Comparison of ENCODE assay signal across 17 cellular contexts in genomic region chr2:108553181-108553919, GRCh38. TPM values are rescaled to one million over a fixed set of nuclear protein-coding genes. Genes with fewer than 3 reads are reported as not detected.
A peak's percentile ranks its signal among the peaks of the same experiment; 100 is the strongest.
DNase-seq lines count a peak whose midpoint lies in the region; ATAC-seq and TF ChIP-seq lines count a peak whose summit lies in the region.
"Had no signal": no experiment of that assay in that cellular context is flagged by ENCODE, and none has a peak within 500 bp of the region (broad histone marks: within the 10 kb centered on the region; RNA-seq: fewer than 3 reads in every experiment).

No MANE protein-coding gene starts in this region.

- peak; percentile 41 for ATAC-seq in left lung
- ATAC-seq in GM21825 (IDR thresholded peaks at IDR 0.05; ENCODE audit: unreplicated experiment) = no peak
- ATAC-seq: CD8-positive, alpha-beta T cell; mucosa of descending colon had no signal

- no peaks in the 10 kb centered on the region for H3K9me3 Mint-ChIP-seq in endodermal cell
- no peaks in the 10 kb centered on the region for H3K9me3 Mint-ChIP-seq in CD4-positive, alpha-beta memory T cell
- H3K9me3 Mint-ChIP-seq: activated CD4-positive, alpha-beta T cell treated with anti-CD3 and anti-CD28 coated beads, Interleukin-2, amount 10 ng/mL, durations not matched to agents 7 days and 5 days; activated T-cell treated with anti-CD3 and anti-CD28 coated beads, Interleukin-2, amount 50 U/mL, for 24 hours; CD8-positive, alpha-beta T cell; dendritic cell treated with granulocyte-macrophage colony-stimulating factor and Interleukin-4, amounts not matched to agents 40 ng/mL and 50 ng/mL, for 4 days; T-helper 2 cell treated with Interferon-gamma antibody and Interleukin-4, amounts not matched to agents 5 μg/mL and 100 μg/mL, for 36 hours had no signal

- H3F3A ChIP-seq in GM23248 (ENCODE audit: insufficient read depth) = no peaks in the 10 kb centered on the region

- H3K4me3 Mint-ChIP-seq in endodermal cell = no peak overlapping the region
- H3K4me3 Mint-ChIP-seq in CD4-positive, alpha-beta memory T cell = no peak overlapping the region
- H3K4me3 Mint-ChIP-seq: activated CD4-positive, alpha-beta T cell treated with anti-CD3 and anti-CD28 coated beads, Interleukin-2, amount 10 ng/mL, durations not matched to agents 7 days and 5 days; activated T-cell treated with anti-CD3 and anti-CD28 coated beads, Interleukin-2, amount 50 U/mL, for 24 hours; CD8-positive, alpha-beta T cell; dendritic cell treated with granulocyte-macrophage colony-stimulating factor and Interleukin-4, amounts not matched to agents 40 ng/mL and 50 ng/mL, for 4 days; T-helper 2 cell treated with Interferon-gamma antibody and Interleukin-4, amounts not matched to agents 5 μg/mL and 100 μg/mL, for 36 hours had no signal

- H3K27me3 ChIP-seq in GM23248 (replicated peaks; ENCODE audit: insufficient read depth) (no peaks in the 10 kb centered on the region), endodermal cell (ENCODE audit: control insufficient read depth, insufficient read depth, low read length, poor library complexity, severe bottlenecking) (no peaks in the 10 kb centered on the region), left lung (no peaks in the 10 kb centered on the region)
- H3K27me3 ChIP-seq in CD4-positive, alpha-beta memory T cell (ENCODE audit: insufficient read depth, low read length) = no peaks in the 10 kb centered on the region

- no peak for TF ChIP-seq CTCF in endodermal cell (conservative IDR thresholded peaks at IDR 0.05)
- TF ChIP-seq CTCF in left lung (IDR thresholded peaks at IDR 0.05) = no peak

- H3K9ac ChIP-seq in GM23248 = no peak overlapping the region
- H3K9ac ChIP-seq in endodermal cell (ENCODE audit: extremely low read depth, low read length, poor library complexity, severe bottlenecking) = no peak overlapping the region

- peak overlapping the region; percentile 11 for H3K27ac Mint-ChIP-seq in endodermal cell
- H3K27ac Mint-ChIP-seq in CD4-positive, alpha-beta memory T cell = no peak overlapping the region
- H3K27ac Mint-ChIP-seq: activated CD4-positive, alpha-beta T cell treated with anti-CD3 and anti-CD28 coated beads, Interleukin-2, amount 10 ng/mL, durations not matched to agents 7 days and 5 days; activated T-cell treated with anti-CD3 and anti-CD28 coated beads, Interleukin-2, amount 50 U/mL, for 24 hours; CD8-positive, alpha-beta T cell; dendritic cell treated with granulocyte-macrophage colony-stimulating factor and Interleukin-4, amounts not matched to agents 40 ng/mL and 50 ng/mL, for 4 days; T-helper 2 cell treated with Interferon-gamma antibody and Interleukin-4, amounts not matched to agents 5 μg/mL and 100 μg/mL, for 36 hours had no signal

- H3K9me3 ChIP-seq in GM23248 (ENCODE audit: low read depth) (no peaks in the 10 kb centered on the region), endodermal cell (ENCODE audit: control insufficient read depth, low read length) (no peaks in the 10 kb centered on the region), left lung (no peaks in the 10 kb centered on the region)
- H3K9me3 ChIP-seq in CD4-positive, alpha-beta memory T cell (ENCODE audit: control insufficient read depth in 1 of 2, low read length in 2 of 2) = no peaks in the 10 kb centered on the region
- H3K9me3 ChIP-seq: mucosa of descending colon had no signal

- 0 out of 2 replicates have a peak overlapping the region, but pooled peaks have one; percentile 6 for H3K4me3 ChIP-seq in GM23248
- no peak overlapping the region for H3K4me3 ChIP-seq in endodermal cell (ENCODE audit: low read length)
- no peak overlapping the region for H3K4me3 ChIP-seq in left lung
- H3K4me3 ChIP-seq in CD4-positive, alpha-beta memory T cell (ENCODE audit: low read length in 2 of 2) = no peak overlapping the region
- H3K4me3 ChIP-seq: mucosa of descending colon had no signal

- WGBS in GM23248 (ENCODE audit: low coverage in 1 of 2, low lambda C conversion rate in 2 of 2, missing lambda C conversion rate in 2 of 2), 2 experiments = 33 to 37% methylated on average over 7 of the region's 7 CpGs
- WGBS in endodermal cell (ENCODE audit: insufficient coverage in 1 of 2, insufficient read length in 1 of 2), 2 experiments = 79 to 94% methylated on average over 4 to 7 of the region's 7 CpGs

- intact Hi-C loops in left lung (cut with DNase I) = no loop called here
- intact Hi-C loops in CD4-positive, alpha-beta memory T cell (cut with micrococcal nuclease) = no loop called here

- H3K36me3 ChIP-seq in GM23248 (ENCODE audit: low read depth) (no peaks in the 10 kb centered on the region), endodermal cell (ENCODE audit: control insufficient read depth, insufficient read depth, low read length) (no peaks in the 10 kb centered on the region), left lung (no peaks in the 10 kb centered on the region)
- H3K36me3 ChIP-seq in CD4-positive, alpha-beta memory T cell (ENCODE audit: insufficient read depth, low read length) = no peaks in the 10 kb centered on the region

- H3K4me2 ChIP-seq in GM23248 (ENCODE audit: unreplicated experiment) = peak overlapping the region; percentile 48

- H3K79me2 ChIP-seq in GM23248 (ENCODE audit: insufficient read depth) = peaks cover 96% of the 10 kb centered on the region

- H3K27me3 Mint-ChIP-seq in endodermal cell (ENCODE audit: insufficient read depth) = no peaks in the 10 kb centered on the region
- no peaks in the 10 kb centered on the region for H3K27me3 Mint-ChIP-seq in CD4-positive, alpha-beta memory T cell
- H3K27me3 Mint-ChIP-seq: activated CD4-positive, alpha-beta T cell treated with anti-CD3 and anti-CD28 coated beads, Interleukin-2, amount 10 ng/mL, durations not matched to agents 7 days and 5 days; activated T-cell treated with anti-CD3 and anti-CD28 coated beads, Interleukin-2, amount 50 U/mL, for 24 hours; dendritic cell treated with granulocyte-macrophage colony-stimulating factor and Interleukin-4, amounts not matched to agents 40 ng/mL and 50 ng/mL, for 4 days had no signal

- H3K4me1 ChIP-seq in GM23248 (ENCODE audit: insufficient read depth) = peaks cover 16% of the 10 kb centered on the region
- no peaks in the 10 kb centered on the region for H3K4me1 ChIP-seq in endodermal cell (ENCODE audit: control insufficient read depth, insufficient read depth, low read length)
- H3K4me1 ChIP-seq in left lung = peaks cover 0 to 9% of the 10 kb centered on the region in 2 donors
- no peaks in the 10 kb centered on the region for H3K4me1 ChIP-seq in CD4-positive, alpha-beta memory T cell (ENCODE audit: insufficient read depth, low read length)

- POLR2A ChIA-PET in CD4-positive, alpha-beta memory T cell (lab: Charles Lee; ENCODE audit: partially characterized antibody) = no interaction called here

- no peaks in the 10 kb centered on the region for H3K9me2 ChIP-seq in GM23248 (ENCODE audit: insufficient read depth)

- no peaks in the 10 kb centered on the region for H3K36me3 Mint-ChIP-seq in endodermal cell (ENCODE audit: low read depth)
- no peaks in the 10 kb centered on the region for H3K36me3 Mint-ChIP-seq in CD4-positive, alpha-beta memory T cell
- H3K36me3 Mint-ChIP-seq: CD8-positive, alpha-beta T cell had no signal

- DNase-seq in GM23248 (peak; percentile 24), endodermal cell (no peak), left lung (no peak), putamen (ENCODE audit: low spot score) (peak; percentile 46), CD1c-positive myeloid dendritic cell (ENCODE audit: extremely low spot score) (no peak)
- no peak for DNase-seq in CD4-positive, alpha-beta memory T cell
- no peak for DNase-seq in activated CD4-positive, alpha-beta T cell treated with anti-CD3 and anti-CD28 coated beads for 1 hour
- DNase-seq: activated CD4-positive, alpha-beta T cell treated with anti-CD3 and anti-CD28 coated beads, Interleukin-2, amount 10 ng/mL, durations not matched to agents 7 days and 5 days; activated T-cell treated with anti-CD3 and anti-CD28 coated beads, Interleukin-2, amount 50 U/mL, for 24 hours; CD8-positive, alpha-beta T cell; MM.1S; mucosa of descending colon; NCI-H2081 treated with DMSO at 0.1 percent for 48 hours; NCI-H82 had no signal

- H4K20me1 ChIP-seq in GM23248 (ENCODE audit: insufficient read depth) = no peaks in the 10 kb centered on the region

- in situ Hi-C loops in GM23248 (cut with MboI) = no loop called here

- H2AFZ ChIP-seq in GM23248 = peak overlapping the region; percentile 33; the same call in 1 of the 2 replicates

- H3K4me1 Mint-ChIP-seq in endodermal cell = peaks cover 4% of the 10 kb centered on the region
- peaks cover 0 to 4% (median 1%) of the 10 kb centered on the region in 4 donors for H3K4me1 Mint-ChIP-seq in CD4-positive, alpha-beta memory T cell
- H3K4me1 Mint-ChIP-seq: activated CD4-positive, alpha-beta T cell treated with anti-CD3 and anti-CD28 coated beads, Interleukin-2, amount 10 ng/mL, durations not matched to agents 7 days and 5 days had no signal

- CTCF ChIA-PET in CD4-positive, alpha-beta memory T cell (lab: Charles Lee; ENCODE audit: partially characterized antibody) = no interaction called here

- H3K27ac ChIP-seq in GM23248 (peak overlapping the region; percentile 26), endodermal cell (ENCODE audit: low read depth, low read length) (no peak overlapping the region), left lung (peak overlapping the region; percentile 33 to 60)
- no peak overlapping the region for H3K27ac ChIP-seq in CD4-positive, alpha-beta memory T cell (ENCODE audit: low read depth, low read length)

RNA-seq across cellular contexts. Expression of gene LIMS1, which starts 19.1 kb away (rescaled TPM):
- 122 and 131 TPM in 2 replicates for total RNA-seq in GM23248 (2014; rRNA removed; shearing (Covaris generic))
- 81.3 and 82.0 TPM in 2 replicates for polyA plus RNA-seq in GM23248 (2016; fragmentation: Nextera tagmentation; extraction: Ambion mirVana)
- total RNA-seq in endodermal cell (10 to 100 TPM; 45.9 to 46.6 TPM), left lung (100 to 1,000 TPM; 111 to 122 TPM)
- polyA plus RNA-seq in endodermal cell (2013, experiment 1 of 2) = 25.5 TPM
- 27.3 TPM for polyA plus RNA-seq in endodermal cell (2013, experiment 2 of 2)
- total RNA-seq in CD4-positive, alpha-beta memory T cell = 100 to 1,000 TPM; 126 to 130 TPM
- 100 to 1,000 TPM; 242 to 286 TPM for polyA plus RNA-seq in CD4-positive, alpha-beta memory T cell

Comparison
In these comparisons a context has a peak if more than half of its experiments do, and no peak if none do; other contexts are left out.
1. DNase-seq: peak in GM23248 (single experiment) and putamen (single experiment); none in endodermal cell (single experiment), left lung (0 of 2), CD4-positive, alpha-beta memory T cell (0 of 5), activated CD4-positive, alpha-beta T cell treated with anti-CD3 and anti-CD28 coated beads for 1 hour (single experiment) and CD1c-positive myeloid dendritic cell (single experiment).
2. H3K27ac ChIP-seq: peak in GM23248 (single experiment) and left lung (2 of 2); none in endodermal cell (single experiment) and CD4-positive, alpha-beta memory T cell (single experiment).